ENCODE assay signal across 1 cellular context in the genomic region with DNA sequence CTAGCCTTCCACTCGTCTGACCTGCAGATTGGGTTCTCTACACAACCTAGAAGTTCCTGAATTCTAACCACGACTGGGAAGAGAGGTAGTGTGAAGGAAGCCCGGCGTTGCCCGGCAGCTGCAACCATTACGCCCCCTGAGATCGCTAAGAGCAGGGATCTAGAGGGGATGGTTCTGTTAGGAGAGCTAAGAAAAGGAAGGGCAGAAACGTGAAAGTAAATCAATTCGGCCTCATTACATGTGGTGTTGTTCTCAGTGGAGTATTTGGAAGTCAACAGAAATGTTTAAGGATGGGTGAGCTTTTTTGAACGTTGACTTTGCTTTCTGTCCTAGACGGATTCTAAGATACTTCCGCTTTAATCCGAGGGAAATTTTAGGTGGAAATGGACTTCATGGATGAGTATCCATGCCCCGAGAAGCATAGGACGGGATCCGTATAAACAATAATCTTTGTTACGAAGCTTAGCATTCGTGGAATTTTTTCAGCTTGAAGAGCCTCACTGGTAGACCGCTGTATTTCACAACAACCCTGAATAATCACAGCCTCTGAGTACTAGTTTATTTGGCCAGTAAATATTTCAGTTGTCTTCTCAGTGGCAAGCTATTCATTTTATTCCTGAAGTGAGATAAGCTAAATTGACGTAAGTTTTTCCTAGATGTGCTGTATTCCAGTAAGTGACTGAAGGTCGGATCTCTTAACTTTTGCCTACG.
TF ChIP-seq lines count a peak whose summit lies in the region.

No MANE protein-coding gene starts in this region.

TF ChIP-seq in GM12878, 131 proteins besides CTCF, POLR2A, EP300 and RAD21:
- TF ChIP-seq MYC (IDR thresholded peaks at IDR 0.05; ENCODE audit: insufficient read depth, insufficient read length, insufficient replicate concordance, low read length, severe bottlenecking) = no peak
